8 cellular contexts compared by ENCODE assay signal in genomic region chr16:27317738-27318398, GRCh38. TPM values are rescaled to one million over a fixed set of nuclear protein-coding genes. Genes with fewer than 3 reads are reported as not detected.
DNase-seq lines count a peak whose midpoint lies in the region; ATAC-seq and TF ChIP-seq lines count a peak whose summit lies in the region.
"Had no signal": no experiment of that assay in that cellular context is flagged by ENCODE, and none has a peak within 500 bp of the region (broad histone marks: within the 10 kb centered on the region; RNA-seq: fewer than 3 reads in every experiment).

No MANE protein-coding gene starts in this region.

- peak; percentile 42 for ATAC-seq in activated T-helper 17 cell treated with anti-CD3 and anti-CD28 coated beads, Interleukin-2, amount 50 U/mL, for 72 hours (replicated peaks)
- ATAC-seq in left lung: no peak
- ATAC-seq in stimulated activated naive CD8-positive, alpha-beta T cell treated with anti-CD3 and anti-CD28 coated beads, Interleukin-15, amount 100 ng/mL, for 72 hours: peak; percentile 66

- H3K9ac ChIP-seq in Karpas-422 (ENCODE audit: low read length): no peak overlapping the region

- TF ChIP-seq CTCF in left lung (IDR thresholded peaks at IDR 0.05): no peak

- no peaks in the 10 kb centered on the region; the same call in 1 of the 2 replicates for H3K27me3 ChIP-seq in Karpas-422 (ENCODE audit: low read length)
- H3K27me3 ChIP-seq in left lung: no peaks in the 10 kb centered on the region

- H3K36me3 Mint-ChIP-seq in activated T-helper 17 cell treated with anti-CD3 and anti-CD28 coated beads, Interleukin-2, amount 50 U/mL, for 72 hours (ENCODE audit: low read depth): peaks cover 89% of the 10 kb centered on the region

- no peak overlapping the region for H3K27ac ChIP-seq in Karpas-422 (ENCODE audit: low read length)
- peak overlapping the region; percentile 72 to 100 for H3K27ac ChIP-seq in left lung

- H3K79me2 ChIP-seq in Karpas-422 (ENCODE audit: low read length): no peaks in the 10 kb centered on the region

- no peaks in the 10 kb centered on the region for H3K9me3 Mint-ChIP-seq in activated T-helper 17 cell treated with anti-CD3 and anti-CD28 coated beads, Interleukin-2, amount 50 U/mL, for 72 hours
- H3K9me3 Mint-ChIP-seq in stimulated activated naive CD8-positive, alpha-beta T cell treated with anti-CD3 and anti-CD28 coated beads, Interleukin-15, amount 100 ng/mL, for 72 hours: no peaks in the 10 kb centered on the region

- H4K20me1 ChIP-seq in Karpas-422 (ENCODE audit: insufficient read depth, low read depth, low read length): peaks cover 6% of the 10 kb centered on the region; the same call in 1 of the 2 replicates

- H3K4me3 Mint-ChIP-seq in activated T-helper 17 cell treated with anti-CD3 and anti-CD28 coated beads, Interleukin-2, amount 50 U/mL, for 72 hours: peak overlapping the region; percentile 98
- peak overlapping the region; percentile 95 to 97 for H3K4me3 Mint-ChIP-seq in stimulated activated naive CD8-positive, alpha-beta T cell treated with anti-CD3 and anti-CD28 coated beads, Interleukin-15, amount 100 ng/mL, for 72 hours

- H3K27me3 Mint-ChIP-seq in activated T-helper 17 cell treated with anti-CD3 and anti-CD28 coated beads, Interleukin-2, amount 50 U/mL, for 72 hours: no peaks in the 10 kb centered on the region
- no peaks in the 10 kb centered on the region for H3K27me3 Mint-ChIP-seq in stimulated activated naive CD8-positive, alpha-beta T cell treated with anti-CD3 and anti-CD28 coated beads, Interleukin-15, amount 100 ng/mL, for 72 hours

- H2AFZ ChIP-seq in Karpas-422 (ENCODE audit: low read length): no peak overlapping the region

- H3K27ac Mint-ChIP-seq in activated T-helper 17 cell treated with anti-CD3 and anti-CD28 coated beads, Interleukin-2, amount 50 U/mL, for 72 hours: peak overlapping the region; percentile 97
- peak overlapping the region; percentile 95 to 99 for H3K27ac Mint-ChIP-seq in stimulated activated naive CD8-positive, alpha-beta T cell treated with anti-CD3 and anti-CD28 coated beads, Interleukin-15, amount 100 ng/mL, for 72 hours

- peak overlapping the region; percentile 51 for H3K4me2 ChIP-seq in Karpas-422 (ENCODE audit: low read depth, low read length, poor library complexity, severe bottlenecking)

- H3K4me1 ChIP-seq in Karpas-422 (ENCODE audit: low read length): peaks cover 28% of the 10 kb centered on the region
- H3K4me1 ChIP-seq in left lung: peaks cover 51 to 89% of the 10 kb centered on the region in 2 donors

- no peaks in the 10 kb centered on the region for H3K9me2 ChIP-seq in Karpas-422 (replicated peaks; ENCODE audit: insufficient read depth, low read length)

- peaks cover 38% of the 10 kb centered on the region for H3K4me1 Mint-ChIP-seq in activated T-helper 17 cell treated with anti-CD3 and anti-CD28 coated beads, Interleukin-2, amount 50 U/mL, for 72 hours
- H3K4me1 Mint-ChIP-seq in stimulated activated naive CD8-positive, alpha-beta T cell treated with anti-CD3 and anti-CD28 coated beads, Interleukin-15, amount 100 ng/mL, for 72 hours: peaks cover 64% of the 10 kb centered on the region

- no peak for DNase-seq in Karpas-422
- DNase-seq in left lung: no peak
- DNase-seq in stimulated activated naive CD8-positive, alpha-beta T cell treated with anti-CD3 and anti-CD28 coated beads, Interleukin-15, amount 100 ng/mL, for 72 hours: peak in 1 of 2 donors; percentile 81
- no peak for DNase-seq in NCI-H2107 (lab: John Stamatoyannopoulos, UW)
- no peak for DNase-seq in foreskin melanocyte
- no peak for DNase-seq in NCI-H774 (lab: John Stamatoyannopoulos, UW)
- DNase-seq: NCI-H187 had no signal

- H3K9me3 ChIP-seq in Karpas-422 (ENCODE audit: low read length): no peaks in the 10 kb centered on the region
- no peaks in the 10 kb centered on the region for H3K9me3 ChIP-seq in left lung

- H3K36me3 ChIP-seq in Karpas-422 (ENCODE audit: insufficient read depth, low read length) (no peaks in the 10 kb centered on the region), left lung (peaks cover 0 to 21% of the 10 kb centered on the region in 2 donors)

- no peak overlapping the region; the same call in 1 of the 2 replicates for H3K4me3 ChIP-seq in Karpas-422 (ENCODE audit: low read length)
- H3K4me3 ChIP-seq in left lung: peak overlapping the region in 1 of 2 donors; percentile 95

- intact Hi-C loops in left lung (cut with DNase I): loop anchor here in 1 of 2 donors (10.0 kb wide), 1 partner anchor 73 kb away; no protein-coding TSS in a partner anchor

RNA-seq across cellular contexts. Expression of gene IL4R, which starts 4.1 kb away (rescaled TPM):
- 0.94 and 12.0 TPM in 2 replicates for total RNA-seq in Karpas-422 (2014; rRNA removed; shearing (Covaris generic); ENCODE audit: low replicate concordance)
- 100 to 1,000 TPM; 163 to 216 TPM for total RNA-seq in activated T-helper 17 cell treated with anti-CD3 and anti-CD28 coated beads, Interleukin-2, amount 50 U/mL, for 72 hours
- total RNA-seq in left lung: 100 to 1,000 TPM in 1 of 2 donors, 10 to 100 TPM in 1; 80.3 to 133 TPM

RNA-seq across cellular contexts. Expression of gene NSMCE1, which starts 49.3 kb away (rescaled TPM):
- total RNA-seq in Karpas-422 (2014; rRNA removed; shearing (Covaris generic); ENCODE audit: low replicate concordance): 59.2 and 77.8 TPM in 2 replicates
- 10 to 100 TPM; 59.6 to 99.8 TPM for total RNA-seq in activated T-helper 17 cell treated with anti-CD3 and anti-CD28 coated beads, Interleukin-2, amount 50 U/mL, for 72 hours
- 10 to 100 TPM; 48.6 to 52.7 TPM for total RNA-seq in left lung
